In the genomic region with DNA sequence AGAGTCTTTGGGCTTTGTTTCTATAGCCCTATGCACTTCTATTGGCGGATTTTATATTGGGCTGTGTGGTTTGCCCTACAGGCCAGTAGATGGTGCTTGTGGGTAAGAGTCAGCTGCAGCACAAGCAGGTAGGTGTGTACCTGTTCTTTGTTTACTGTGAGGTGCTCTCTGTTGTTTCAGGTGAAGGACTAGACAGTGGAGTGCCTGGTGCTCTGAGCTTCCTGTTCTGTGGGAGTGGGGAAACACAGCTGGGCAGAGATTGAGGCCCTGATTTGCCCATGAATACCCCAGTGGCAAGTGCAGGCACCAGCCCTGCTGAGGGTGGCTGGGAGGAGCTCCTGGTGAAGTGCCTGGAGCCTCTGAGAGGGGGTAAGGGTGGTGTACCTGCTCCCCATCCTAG, we compare ENCODE assay signal across 8 cellular contexts.
DNase-seq lines count a peak whose midpoint lies in the region; ATAC-seq, FAIRE-seq and TF ChIP-seq lines count a peak whose summit lies in the region.

No MANE protein-coding gene starts in this region.

- no peaks in the 10 kb centered on the region for H3K9me3 ChIP-seq in RWPE2 (ENCODE audit: severe bottlenecking)
- no peaks in the 10 kb centered on the region for H3K9me3 ChIP-seq in tibial artery

- H3K27ac Mint-ChIP-seq in stimulated activated effector memory CD8-positive, alpha-beta T cell treated with anti-CD3 and anti-CD28 coated beads, Interleukin-12 subunit alpha, Interleukin-12 subunit beta, amount 100 ng/mL, for 72 hours, result no peak overlapping the region

- DNase-seq in RWPE2 (ENCODE audit: low spot score) (no peak), tibial artery (no peak)
- DNase-seq in activated T-cell treated with anti-CD3 and anti-CD28 coated beads, Interleukin-2, amount 50 U/mL, for 1 hour, result no peak
- DNase-seq in stimulated activated effector memory CD8-positive, alpha-beta T cell treated with anti-CD3 and anti-CD28 coated beads, Interleukin-12 subunit alpha, Interleukin-12 subunit beta, amount 100 ng/mL, for 72 hours (ENCODE audit: low spot score in 2 of 2), result no peak
- no peak for DNase-seq in stimulated activated CD4-positive, alpha-beta T cell treated with anti-CD3 and anti-CD28 coated beads, Interleukin-4, amount 100 ng/mL, for 24 hours

- no peak overlapping the region for H3K27ac ChIP-seq in RWPE2 (ENCODE audit: poor library complexity, severe bottlenecking)
- no peak overlapping the region for H3K27ac ChIP-seq in tibial artery

- H3K4me1 ChIP-seq in RWPE2 (ENCODE audit: insufficient read depth, poor library complexity, severe bottlenecking) (no peaks in the 10 kb centered on the region), tibial artery (no peaks in the 10 kb centered on the region)

- FAIRE-seq in islet of Langerhans (lab: Jason Lieb, UNC), result peak; percentile 90

- no peaks in the 10 kb centered on the region for H3K36me3 Mint-ChIP-seq in stimulated activated effector memory CD8-positive, alpha-beta T cell treated with anti-CD3 and anti-CD28 coated beads, Interleukin-12 subunit alpha, Interleukin-12 subunit beta, amount 100 ng/mL, for 72 hours

- H3K9me3 Mint-ChIP-seq in stimulated activated effector memory CD8-positive, alpha-beta T cell treated with anti-CD3 and anti-CD28 coated beads, Interleukin-12 subunit alpha, Interleukin-12 subunit beta, amount 100 ng/mL, for 72 hours, result no peaks in the 10 kb centered on the region

- H3K27me3 ChIP-seq in RWPE2 (ENCODE audit: insufficient read depth, poor library complexity, severe bottlenecking), result peaks cover 3% of the 10 kb centered on the region
- no peaks in the 10 kb centered on the region for H3K27me3 ChIP-seq in tibial artery

- intact Hi-C loops in tibial artery (cut with DNase I; ENCODE audit: low total_unique reads), result no loop called here

- H3K36me3 ChIP-seq in RWPE2 (ENCODE audit: low read depth), result no peaks in the 10 kb centered on the region
- H3K36me3 ChIP-seq in tibial artery, result no peaks in the 10 kb centered on the region

- peak; percentile 53 for ATAC-seq in GM18498 (IDR thresholded peaks at IDR 0.05; ENCODE audit: unreplicated experiment)
- ATAC-seq in HG03159 (IDR thresholded peaks at IDR 0.05; ENCODE audit: unreplicated experiment), result peak; percentile 94
- peak; percentile 96 for ATAC-seq in RWPE2 (ENCODE audit: low read depth)
- ATAC-seq in stimulated activated effector memory CD8-positive, alpha-beta T cell treated with anti-CD3 and anti-CD28 coated beads, Interleukin-12 subunit alpha, Interleukin-12 subunit beta, amount 100 ng/mL, for 72 hours, result no peak

- H3K4me3 Mint-ChIP-seq in stimulated activated effector memory CD8-positive, alpha-beta T cell treated with anti-CD3 and anti-CD28 coated beads, Interleukin-12 subunit alpha, Interleukin-12 subunit beta, amount 100 ng/mL, for 72 hours, result no peak overlapping the region

- peak; percentile 66 for TF ChIP-seq CTCF in RWPE2 (IDR thresholded peaks at IDR 0.05; ENCODE audit: poor library complexity, severe bottlenecking)
- TF ChIP-seq CTCF in tibial artery (IDR thresholded peaks at IDR 0.05), result no peak

- H3K4me3 ChIP-seq in RWPE2 (ENCODE audit: severe bottlenecking) (no peak overlapping the region), tibial artery (no peak overlapping the region)

- no peaks in the 10 kb centered on the region for H3K4me1 Mint-ChIP-seq in stimulated activated effector memory CD8-positive, alpha-beta T cell treated with anti-CD3 and anti-CD28 coated beads, Interleukin-12 subunit alpha, Interleukin-12 subunit beta, amount 100 ng/mL, for 72 hours
